1 cellular context compared by ENCODE assay signal in the genomic region with DNA sequence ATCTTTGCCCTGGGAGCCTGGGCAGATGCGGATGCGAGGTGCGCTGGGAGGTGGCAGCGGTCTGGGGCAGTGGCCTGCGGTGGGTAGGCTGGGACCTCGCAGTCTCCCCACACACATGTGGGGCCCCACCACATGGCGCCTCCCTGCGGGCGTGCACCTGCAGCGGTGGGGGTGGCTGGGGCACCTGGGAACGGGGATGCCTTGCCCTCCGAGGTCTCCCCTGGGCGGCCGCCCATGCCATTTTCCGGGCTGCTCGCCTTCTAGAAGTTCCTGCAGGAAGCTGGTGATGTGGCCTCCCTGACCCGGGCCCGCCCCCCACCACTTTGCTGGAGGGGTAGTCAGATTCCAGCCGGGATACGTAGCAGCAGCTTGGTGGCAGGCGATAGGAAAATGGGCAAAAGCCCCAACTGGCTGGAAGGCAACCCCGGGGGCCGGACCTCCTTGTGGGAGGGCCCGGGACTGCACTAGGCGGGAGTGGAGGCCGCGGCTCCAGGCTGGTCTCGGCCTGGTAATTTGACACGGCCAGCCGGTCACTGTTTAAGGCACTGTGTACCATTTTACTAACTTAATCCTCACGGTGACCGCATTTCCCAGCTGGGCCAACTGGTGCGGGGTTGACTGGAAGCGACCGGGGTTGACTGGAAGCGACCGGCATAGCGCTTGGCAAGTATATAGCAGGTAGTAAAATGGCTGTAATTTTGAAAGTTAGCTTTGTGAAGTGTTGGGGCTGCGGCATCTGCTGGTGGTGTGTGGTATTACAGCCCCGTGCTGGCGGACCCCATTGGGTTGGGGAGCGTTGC.
TF ChIP-seq lines count a peak whose summit lies in the region.

No MANE protein-coding gene starts in this region.

TF ChIP-seq in WTC11, 78 proteins besides CTCF, POLR2A, EP300 and RAD21 (continued from another document):
- TF ChIP-seq, protein P1, sequence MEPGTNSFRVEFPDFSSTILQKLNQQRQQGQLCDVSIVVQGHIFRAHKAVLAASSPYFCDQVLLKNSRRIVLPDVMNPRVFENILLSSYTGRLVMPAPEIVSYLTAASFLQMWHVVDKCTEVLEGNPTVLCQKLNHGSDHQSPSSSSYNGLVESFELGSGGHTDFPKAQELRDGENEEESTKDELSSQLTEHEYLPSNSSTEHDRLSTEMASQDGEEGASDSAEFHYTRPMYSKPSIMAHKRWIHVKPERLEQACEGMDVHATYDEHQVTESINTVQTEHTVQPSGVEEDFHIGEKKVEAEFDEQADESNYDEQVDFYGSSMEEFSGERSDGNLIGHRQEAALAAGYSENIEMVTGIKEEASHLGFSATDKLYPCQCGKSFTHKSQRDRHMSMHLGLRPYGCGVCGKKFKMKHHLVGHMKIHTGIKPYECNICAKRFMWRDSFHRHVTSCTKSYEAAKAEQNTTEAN (CRISPR knock-in tag; IDR thresholded peaks at IDR 0.05): no peak
- no peak for TF ChIP-seq ZNF219 (CRISPR knock-in tag; IDR thresholded peaks at IDR 0.05; ENCODE audit: borderline replicate concordance)
- TF ChIP-seq GTF2I (CRISPR knock-in tag; conservative IDR thresholded peaks at IDR 0.05): no peak
- TF ChIP-seq, protein P2, sequence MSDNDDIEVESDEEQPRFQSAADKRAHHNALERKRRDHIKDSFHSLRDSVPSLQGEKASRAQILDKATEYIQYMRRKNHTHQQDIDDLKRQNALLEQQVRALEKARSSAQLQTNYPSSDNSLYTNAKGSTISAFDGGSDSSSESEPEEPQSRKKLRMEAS (CRISPR knock-in tag; IDR thresholded peaks at IDR 0.05): 0 out of 2 replicates have a peak, but pooled peaks have one; percentile 49
- TF ChIP-seq, protein P3, sequence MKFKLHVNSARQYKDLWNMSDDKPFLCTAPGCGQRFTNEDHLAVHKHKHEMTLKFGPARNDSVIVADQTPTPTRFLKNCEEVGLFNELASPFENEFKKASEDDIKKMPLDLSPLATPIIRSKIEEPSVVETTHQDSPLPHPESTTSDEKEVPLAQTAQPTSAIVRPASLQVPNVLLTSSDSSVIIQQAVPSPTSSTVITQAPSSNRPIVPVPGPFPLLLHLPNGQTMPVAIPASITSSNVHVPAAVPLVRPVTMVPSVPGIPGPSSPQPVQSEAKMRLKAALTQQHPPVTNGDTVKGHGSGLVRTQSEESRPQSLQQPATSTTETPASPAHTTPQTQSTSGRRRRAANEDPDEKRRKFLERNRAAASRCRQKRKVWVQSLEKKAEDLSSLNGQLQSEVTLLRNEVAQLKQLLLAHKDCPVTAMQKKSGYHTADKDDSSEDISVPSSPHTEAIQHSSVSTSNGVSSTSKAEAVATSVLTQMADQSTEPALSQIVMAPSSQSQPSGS (CRISPR knock-in tag; IDR thresholded peaks at IDR 0.05; ENCODE audit: borderline replicate concordance, low read depth): no peak
- no peak for TF ChIP-seq EMX1 (CRISPR knock-in tag; IDR thresholded peaks at IDR 0.05)
- no peak for TF ChIP-seq SMAD4 (CRISPR knock-in tag; IDR thresholded peaks at IDR 0.05)
- TF ChIP-seq FOXK1 (CRISPR knock-in tag; IDR thresholded peaks at IDR 0.05): no peak
- TF ChIP-seq GRHL2 (CRISPR knock-in tag; IDR thresholded peaks at IDR 0.05; ENCODE audit: insufficient replicate concordance, severe bottlenecking): no peak
